Comparison of ENCODE assay signal across 10 cellular contexts in the genomic region with DNA sequence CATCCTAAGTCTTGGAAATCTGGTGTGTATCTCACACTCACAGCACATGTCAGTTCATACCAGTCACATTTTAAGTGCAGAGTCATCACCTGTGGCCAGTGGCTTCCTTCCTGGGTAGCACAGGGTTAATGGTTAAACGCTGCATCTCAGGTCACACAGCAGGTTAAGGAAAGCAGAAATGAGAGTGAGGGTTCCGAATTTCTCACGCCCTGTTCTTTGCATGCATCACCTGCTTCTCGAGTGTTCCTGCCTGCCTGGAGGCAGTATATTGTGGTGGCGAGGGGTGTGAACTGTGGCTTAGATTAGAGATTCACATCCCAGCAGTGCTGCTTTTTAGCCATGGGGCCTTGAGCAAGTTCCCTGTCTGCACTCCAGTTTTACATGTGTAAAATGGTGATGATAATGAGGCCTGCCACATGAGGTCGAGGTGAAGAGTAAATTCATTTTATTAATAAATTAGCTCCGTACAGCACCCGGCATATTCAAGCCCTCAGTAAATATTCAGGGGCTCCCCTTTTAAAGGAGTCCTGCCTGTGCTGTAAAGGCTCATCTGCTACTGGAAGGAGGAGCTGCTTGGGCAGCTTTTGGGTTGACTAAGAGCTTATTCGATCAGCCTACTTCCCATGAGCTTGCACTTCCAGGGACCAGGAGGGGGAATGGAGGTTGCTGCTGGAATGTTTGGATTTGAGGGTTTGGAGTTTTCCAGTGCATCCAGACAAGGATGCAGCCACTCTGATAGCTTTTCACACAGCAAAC.
A peak's percentile ranks its signal among the peaks of the same experiment; 100 is the strongest.
DNase-seq lines count a peak whose midpoint lies in the region; ATAC-seq, FAIRE-seq and TF ChIP-seq lines count a peak whose summit lies in the region.
"Had no signal": no experiment of that assay in that cellular context is flagged by ENCODE, and none has a peak within 500 bp of the region (broad histone marks: within the 10 kb centered on the region; RNA-seq: fewer than 3 reads in every experiment).

No MANE protein-coding gene starts in this region.

- in situ Hi-C loops in K562 (cut with MboI), result no loop called here

- TF ChIP-seq POLR2A in K562 (conservative IDR thresholded peaks at IDR 0.05), result no peak

- DNase-seq in DMS79 (lab: John Stamatoyannopoulos, UW) (peak; percentile 54), K562 (ENCODE audit: extremely low read depth in 1 of 4, low spot score in 3 of 4) (no peak), SJCRH30 (no peak), Ammon's horn (ENCODE audit: low spot score) (no peak), MV-4-11 (lab: John Stamatoyannopoulos, UW) (no peak), HTR-8/SVneo (ENCODE audit: insufficient read length, low spot score) (no peak)

- intact Hi-C loops in K562 (cut with micrococcal nuclease), result no loop called here

- CTCF ChIA-PET in K562 (lab: Yijun Ruan, JAX; ENCODE audit: low intra/inter-chr PET ratio), result no interaction called here

- H3K4me1 ChIP-seq in K562 (replicated peaks in 1 of 2; ENCODE audit: control insufficient read depth in 2 of 2, insufficient read depth in 2 of 2, low read length in 2 of 2), result peaks cover 4 to 10% of the 10 kb centered on the region in 2 experiments; a peak in 3 of 5 replicates
- no peaks in the 10 kb centered on the region for H3K4me1 ChIP-seq in SJCRH30

- ATAC-seq in GM19452 (IDR thresholded peaks at IDR 0.05; ENCODE audit: unreplicated experiment) (peak; percentile 98), HG03175 (IDR thresholded peaks at IDR 0.05; ENCODE audit: unreplicated experiment) (peak; percentile 98), K562 (peak; percentile 33; the same call in 1 of the 3 replicates)

- H3K9ac ChIP-seq in K562 (ENCODE audit: insufficient read depth in 1 of 2, low read depth in 2 of 2, low read length in 2 of 2), result no peak overlapping the region

- H3K27ac ChIP-seq in K562 (ENCODE audit: extremely low read depth, low read depth, low read length) (no peak overlapping the region), SJCRH30 (no peak overlapping the region)
- H3K27ac ChIP-seq: cardiac muscle cell, thoracic aorta had no signal

- H2AFZ ChIP-seq in K562 (ENCODE audit: low read depth, low read length), result no peak overlapping the region

- H3K36me3 ChIP-seq in K562 (ENCODE audit: control insufficient read depth, insufficient read depth, low read length) (peaks cover 14% of the 10 kb centered on the region), SJCRH30 (peaks cover 13% of the 10 kb centered on the region)
- H3K36me3 ChIP-seq: cardiac muscle cell had no signal

- H3K9me1 ChIP-seq in K562 (ENCODE audit: control insufficient read depth, insufficient read depth, low read length), result no peaks in the 10 kb centered on the region

- no peak overlapping the region for H3K4me2 ChIP-seq in K562 (ENCODE audit: insufficient read depth, low read length)

- FAIRE-seq in K562 (lab: Jason Lieb, UNC) (peak; percentile 67), HTR-8/SVneo (lab: Jason Lieb, UNC) (no peak)

- H3K4me3 ChIP-seq in K562, result no peak overlapping the region
- no peak overlapping the region for H3K4me3 ChIP-seq in SJCRH30
- H3K4me3 ChIP-seq: cardiac muscle cell, thoracic aorta had no signal

- no TSS peak for BruUV-seq in K562 (replicated peaks; lab: Mats Ljungman, UMichigan)

- H4K20me1 ChIP-seq in K562 (replicated peaks; ENCODE audit: control insufficient read depth, insufficient read depth, low read length), result no peaks in the 10 kb centered on the region

- POLR2A ChIA-PET in K562 (lab: Yijun Ruan, JAX), result interaction anchor here (0.6 to 1.4 kb wide), 2 partner anchors 140 to 195 kb away, joined by 3 to 5 read pairs; partner anchors contain the start of gene GALNT10

- TF ChIP-seq CTCF in K562 (IDR thresholded peaks at IDR 0.05 in 2 of 3, conservative IDR thresholded peaks at IDR 0.05 in 1 of 3; ENCODE audit: insufficient read depth in 2 of 3, low read depth in 1 of 3, low read length in 3 of 3), result no peak

- no peak for TF ChIP-seq EP300 in K562 (IDR thresholded peaks at IDR 0.05; ENCODE audit: low read length)

- H3K79me2 ChIP-seq in K562 (ENCODE audit: control insufficient read depth, insufficient read depth, low read length), result no peaks in the 10 kb centered on the region

- no peaks in the 10 kb centered on the region for H3K9me3 ChIP-seq in K562 (replicated peaks; ENCODE audit: control insufficient read depth, insufficient read depth, low read depth, low read length)
- no peaks in the 10 kb centered on the region for H3K9me3 ChIP-seq in SJCRH30 (replicated peaks)
- H3K9me3 ChIP-seq: thoracic aorta had no signal

- TF ChIP-seq RAD21 in K562 (CRISPR knock-in tag; conservative IDR thresholded peaks at IDR 0.05 in 1 of 2, IDR thresholded peaks at IDR 0.05 in 1 of 2), result no peak

- 52% methylated on average over 9 of the region's 9 CpGs for WGBS in K562 (ENCODE audit: insufficient coverage, low coverage, missing lambda C conversion rate)

- no peaks in the 10 kb centered on the region for H3K27me3 ChIP-seq in K562 (ENCODE audit: control insufficient read depth in 2 of 2, insufficient read depth in 2 of 2, low read length in 2 of 2)
- no peaks in the 10 kb centered on the region for H3K27me3 ChIP-seq in SJCRH30
- H3K27me3 ChIP-seq: cardiac muscle cell had no signal

TF ChIP-seq in K562, 482 proteins besides CTCF, POLR2A, EP300 and RAD21 (continues in another document):
- no peak for TF ChIP-seq ATF4 (CRISPR knock-in tag; IDR thresholded peaks at IDR 0.05)
- no peak for TF ChIP-seq STAG1 (CRISPR knock-in tag; IDR thresholded peaks at IDR 0.05; ENCODE audit: borderline replicate concordance)
- TF ChIP-seq ZMIZ1 (IDR thresholded peaks at IDR 0.05; ENCODE audit: low read depth in 2 of 2, low read length in 2 of 2), result no peak
- no peak for TF ChIP-seq GATAD2B (IDR thresholded peaks at IDR 0.05; ENCODE audit: borderline replicate concordance)
- TF ChIP-seq FOXP4 (CRISPR knock-in tag; IDR thresholded peaks at IDR 0.05; ENCODE audit: borderline replicate concordance), result no peak
- TF ChIP-seq TBL1XR1 (IDR thresholded peaks at IDR 0.05; ENCODE audit: low read length in 2 of 2), result no peak
- TF ChIP-seq NFE2 (IDR thresholded peaks at IDR 0.05; ENCODE audit: low read depth), result peak; percentile 46
- no peak for TF ChIP-seq ZBTB33 (CRISPR knock-in tag; IDR thresholded peaks at IDR 0.05)
- TF ChIP-seq ZNF316 (IDR thresholded peaks at IDR 0.05), result peak; percentile 75

Comparison
In these comparisons a context has a peak if more than half of its experiments do, and no peak if none do; other contexts are left out.
1. ATAC-seq: peak in every context shown above with its lines; median percentile 98 in GM19452; 98 in HG03175; 33 in K562.